1 cellular context compared by ENCODE assay signal in the genomic region with DNA sequence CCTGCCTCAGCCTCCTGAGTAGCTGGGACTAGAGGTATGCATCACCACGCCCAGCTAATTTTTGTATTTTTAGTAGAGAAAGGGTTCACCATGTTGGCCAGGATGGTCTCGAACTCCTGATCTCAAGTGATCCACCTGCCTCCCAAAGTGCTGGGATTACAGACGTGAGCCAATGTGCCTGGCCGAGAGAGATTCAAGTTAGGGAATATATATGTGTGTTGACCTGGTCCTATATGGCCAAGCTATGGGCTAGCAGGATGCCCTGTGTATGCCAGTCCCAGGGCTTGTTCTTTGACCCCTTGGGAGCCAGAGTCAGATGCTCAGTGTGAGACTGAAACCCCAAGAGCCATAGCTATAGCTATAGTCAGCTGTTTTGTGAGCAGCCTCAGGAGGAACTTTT.
TF ChIP-seq lines count a peak whose summit lies in the region.

No MANE protein-coding gene starts in this region.

TF ChIP-seq in WTC11, 78 proteins besides CTCF, POLR2A, EP300 and RAD21:
- TF ChIP-seq, protein P1, sequence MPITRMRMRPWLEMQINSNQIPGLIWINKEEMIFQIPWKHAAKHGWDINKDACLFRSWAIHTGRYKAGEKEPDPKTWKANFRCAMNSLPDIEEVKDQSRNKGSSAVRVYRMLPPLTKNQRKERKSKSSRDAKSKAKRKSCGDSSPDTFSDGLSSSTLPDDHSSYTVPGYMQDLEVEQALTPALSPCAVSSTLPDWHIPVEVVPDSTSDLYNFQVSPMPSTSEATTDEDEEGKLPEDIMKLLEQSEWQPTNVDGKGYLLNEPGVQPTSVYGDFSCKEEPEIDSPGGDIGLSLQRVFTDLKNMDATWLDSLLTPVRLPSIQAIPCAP (CRISPR knock-in tag; IDR thresholded peaks at IDR 0.05) = no peak
- no peak for TF ChIP-seq PRRX2 (CRISPR knock-in tag; IDR thresholded peaks at IDR 0.05)
- TF ChIP-seq ZNF263 (CRISPR knock-in tag; IDR thresholded peaks at IDR 0.05; ENCODE audit: low read depth) = no peak
- no peak for TF ChIP-seq ATF3 (CRISPR knock-in tag; conservative IDR thresholded peaks at IDR 0.05)
- TF ChIP-seq ZNF423 (CRISPR knock-in tag; IDR thresholded peaks at IDR 0.05) = no peak
- no peak for TF ChIP-seq NR2C2 (CRISPR knock-in tag; IDR thresholded peaks at IDR 0.05)
- TF ChIP-seq, protein P2, sequence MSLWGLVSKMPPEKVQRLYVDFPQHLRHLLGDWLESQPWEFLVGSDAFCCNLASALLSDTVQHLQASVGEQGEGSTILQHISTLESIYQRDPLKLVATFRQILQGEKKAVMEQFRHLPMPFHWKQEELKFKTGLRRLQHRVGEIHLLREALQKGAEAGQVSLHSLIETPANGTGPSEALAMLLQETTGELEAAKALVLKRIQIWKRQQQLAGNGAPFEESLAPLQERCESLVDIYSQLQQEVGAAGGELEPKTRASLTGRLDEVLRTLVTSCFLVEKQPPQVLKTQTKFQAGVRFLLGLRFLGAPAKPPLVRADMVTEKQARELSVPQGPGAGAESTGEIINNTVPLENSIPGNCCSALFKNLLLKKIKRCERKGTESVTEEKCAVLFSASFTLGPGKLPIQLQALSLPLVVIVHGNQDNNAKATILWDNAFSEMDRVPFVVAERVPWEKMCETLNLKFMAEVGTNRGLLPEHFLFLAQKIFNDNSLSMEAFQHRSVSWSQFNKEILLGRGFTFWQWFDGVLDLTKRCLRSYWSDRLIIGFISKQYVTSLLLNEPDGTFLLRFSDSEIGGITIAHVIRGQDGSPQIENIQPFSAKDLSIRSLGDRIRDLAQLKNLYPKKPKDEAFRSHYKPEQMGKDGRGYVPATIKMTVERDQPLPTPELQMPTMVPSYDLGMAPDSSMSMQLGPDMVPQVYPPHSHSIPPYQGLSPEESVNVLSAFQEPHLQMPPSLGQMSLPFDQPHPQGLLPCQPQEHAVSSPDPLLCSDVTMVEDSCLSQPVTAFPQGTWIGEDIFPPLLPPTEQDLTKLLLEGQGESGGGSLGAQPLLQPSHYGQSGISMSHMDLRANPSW (CRISPR knock-in tag; conservative IDR thresholded peaks at IDR 0.05; ENCODE audit: low read depth) = no peak
- no peak for TF ChIP-seq ETV6 (CRISPR knock-in tag; IDR thresholded peaks at IDR 0.05)
- TF ChIP-seq SP1 (CRISPR knock-in tag; conservative IDR thresholded peaks at IDR 0.05) = no peak
- TF ChIP-seq, protein P3, sequence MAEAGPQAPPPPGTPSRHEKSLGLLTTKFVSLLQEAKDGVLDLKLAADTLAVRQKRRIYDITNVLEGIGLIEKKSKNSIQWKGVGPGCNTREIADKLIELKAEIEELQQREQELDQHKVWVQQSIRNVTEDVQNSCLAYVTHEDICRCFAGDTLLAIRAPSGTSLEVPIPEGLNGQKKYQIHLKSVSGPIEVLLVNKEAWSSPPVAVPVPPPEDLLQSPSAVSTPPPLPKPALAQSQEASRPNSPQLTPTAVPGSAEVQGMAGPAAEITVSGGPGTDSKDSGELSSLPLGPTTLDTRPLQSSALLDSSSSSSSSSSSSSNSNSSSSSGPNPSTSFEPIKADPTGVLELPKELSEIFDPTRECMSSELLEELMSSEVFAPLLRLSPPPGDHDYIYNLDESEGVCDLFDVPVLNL (CRISPR knock-in tag; IDR thresholded peaks at IDR 0.05; ENCODE audit: borderline replicate concordance, low read depth) = no peak
- TF ChIP-seq AFF4 (CRISPR knock-in tag; IDR thresholded peaks at IDR 0.05; ENCODE audit: borderline replicate concordance) = no peak
- TF ChIP-seq ZMAT4 (CRISPR knock-in tag; IDR thresholded peaks at IDR 0.05) = no peak
- TF ChIP-seq CBFB (CRISPR knock-in tag; IDR thresholded peaks at IDR 0.05; ENCODE audit: low read depth) = no peak
- TF ChIP-seq JAZF1 (CRISPR knock-in tag; IDR thresholded peaks at IDR 0.05) = no peak
- TF ChIP-seq, protein P4, sequence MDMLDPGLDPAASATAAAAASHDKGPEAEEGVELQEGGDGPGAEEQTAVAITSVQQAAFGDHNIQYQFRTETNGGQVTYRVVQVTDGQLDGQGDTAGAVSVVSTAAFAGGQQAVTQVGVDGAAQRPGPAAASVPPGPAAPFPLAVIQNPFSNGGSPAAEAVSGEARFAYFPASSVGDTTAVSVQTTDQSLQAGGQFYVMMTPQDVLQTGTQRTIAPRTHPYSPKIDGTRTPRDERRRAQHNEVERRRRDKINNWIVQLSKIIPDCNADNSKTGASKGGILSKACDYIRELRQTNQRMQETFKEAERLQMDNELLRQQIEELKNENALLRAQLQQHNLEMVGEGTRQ (CRISPR knock-in tag; IDR thresholded peaks at IDR 0.05) = no peak
- TF ChIP-seq, protein P5, sequence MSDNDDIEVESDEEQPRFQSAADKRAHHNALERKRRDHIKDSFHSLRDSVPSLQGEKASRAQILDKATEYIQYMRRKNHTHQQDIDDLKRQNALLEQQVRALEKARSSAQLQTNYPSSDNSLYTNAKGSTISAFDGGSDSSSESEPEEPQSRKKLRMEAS (CRISPR knock-in tag; IDR thresholded peaks at IDR 0.05) = no peak
